Comparison of ENCODE assay signal across 1 cellular context in genomic region chr22:30649430-30650007, GRCh38.
TF ChIP-seq lines count a peak whose summit lies in the region.

No MANE protein-coding gene starts in this region.

TF ChIP-seq in K562, 482 proteins besides CTCF, POLR2A, EP300 and RAD21 (continued from another document):
- no peak for TF ChIP-seq ZC3H8 (IDR thresholded peaks at IDR 0.05)
- TF ChIP-seq ADNP (tag; IDR thresholded peaks at IDR 0.05) = no peak
- TF ChIP-seq, protein P1, sequence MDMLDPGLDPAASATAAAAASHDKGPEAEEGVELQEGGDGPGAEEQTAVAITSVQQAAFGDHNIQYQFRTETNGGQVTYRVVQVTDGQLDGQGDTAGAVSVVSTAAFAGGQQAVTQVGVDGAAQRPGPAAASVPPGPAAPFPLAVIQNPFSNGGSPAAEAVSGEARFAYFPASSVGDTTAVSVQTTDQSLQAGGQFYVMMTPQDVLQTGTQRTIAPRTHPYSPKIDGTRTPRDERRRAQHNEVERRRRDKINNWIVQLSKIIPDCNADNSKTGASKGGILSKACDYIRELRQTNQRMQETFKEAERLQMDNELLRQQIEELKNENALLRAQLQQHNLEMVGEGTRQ (CRISPR knock-in tag; IDR thresholded peaks at IDR 0.05) = no peak
- TF ChIP-seq FOS (IDR thresholded peaks at IDR 0.05; ENCODE audit: extremely low read depth, insufficient read length) = peak; percentile 23
- peak; percentile 24; the same call in 1 of the 2 replicates for TF ChIP-seq CREM (IDR thresholded peaks at IDR 0.05; ENCODE audit: low read depth)
- no peak for TF ChIP-seq HNRNPLL (IDR thresholded peaks at IDR 0.05; ENCODE audit: low read depth, low read length, poor library complexity, severe bottlenecking)
- TF ChIP-seq RCOR1 (IDR thresholded peaks at IDR 0.05; ENCODE audit: borderline replicate concordance in 1 of 2, low read depth in 2 of 2, low read length in 2 of 2) = peak in 1 of 2 experiments; percentile 45; a peak in 1 of 4 replicates
- TF ChIP-seq BHLHE40 (IDR thresholded peaks at IDR 0.05; ENCODE audit: low read length) = peak; percentile 24; the same call in 1 of the 2 replicates
